ENCODE assay signal across 29 cellular contexts in the genomic region with DNA sequence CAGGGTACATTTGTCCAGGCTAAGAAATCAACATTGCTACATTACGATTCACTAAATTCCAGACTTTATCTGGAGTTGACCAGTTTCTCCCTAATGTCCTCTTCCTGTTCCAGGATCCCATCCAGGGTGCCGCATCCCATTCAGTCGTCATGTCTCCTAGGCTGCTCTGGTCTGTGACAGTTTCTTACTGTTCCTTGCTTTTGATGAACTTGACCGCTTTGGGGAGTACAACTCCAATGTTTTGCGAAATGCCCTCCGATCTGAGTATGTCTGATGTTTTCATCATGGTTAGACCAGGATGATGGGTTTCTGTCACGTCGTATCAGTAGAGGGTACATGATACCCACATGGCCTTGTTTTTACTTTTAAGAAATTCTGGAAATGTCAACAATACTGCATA.
"Had no signal": no experiment of that assay in that cellular context is flagged by ENCODE, and none has a peak within 500 bp of the region (broad histone marks: within the 10 kb centered on the region; RNA-seq: fewer than 3 reads in every experiment).

No MANE protein-coding gene starts in this region.

- H3K4me3 Mint-ChIP-seq: endodermal cell; mesothelial cell of epicardium; naive thymus-derived CD4-positive, alpha-beta T cell; nephron; neural progenitor cell; stimulated activated effector memory CD8-positive, alpha-beta T cell treated with anti-CD3 and anti-CD28 coated beads, Interleukin-12 subunit alpha, Interleukin-12 subunit beta, amount 100 ng/mL, for 72 hours; type B pancreatic cell had no signal

- H3K4me2 ChIP-seq: neural progenitor cell had no signal

- H3K9me3 Mint-ChIP-seq: endodermal cell; mesothelial cell of epicardium; naive thymus-derived CD4-positive, alpha-beta T cell; nephron; stimulated activated effector memory CD8-positive, alpha-beta T cell treated with anti-CD3 and anti-CD28 coated beads, Interleukin-12 subunit alpha, Interleukin-12 subunit beta, amount 100 ng/mL, for 72 hours; type B pancreatic cell had no signal

- H3K4me1 Mint-ChIP-seq: endodermal cell; mesothelial cell of epicardium; stimulated activated effector memory CD8-positive, alpha-beta T cell treated with anti-CD3 and anti-CD28 coated beads, Interleukin-12 subunit alpha, Interleukin-12 subunit beta, amount 100 ng/mL, for 72 hours had no signal

- ATAC-seq: esophagus mucosa; gastrocnemius medialis; left lung; mucosa of descending colon; right lobe of liver; stimulated activated effector memory CD8-positive, alpha-beta T cell treated with anti-CD3 and anti-CD28 coated beads, Interleukin-12 subunit alpha, Interleukin-12 subunit beta, amount 100 ng/mL, for 72 hours had no signal

- H3K36me3 ChIP-seq: gastrocnemius medialis, left lung, neural progenitor cell, ovary, right lobe of liver, stomach, thyroid gland had no signal

- FAIRE-seq: islet of Langerhans, small intestine had no signal

- H3K4me1 ChIP-seq: neural progenitor cell, thyroid gland had no signal

- H3K4me3 ChIP-seq: gastrocnemius medialis, left lung, mucosa of descending colon, neural progenitor cell, ovary, right lobe of liver, stomach, thyroid gland had no signal

- H3K36me3 Mint-ChIP-seq: mesothelial cell of epicardium; naive thymus-derived CD4-positive, alpha-beta T cell; neural progenitor cell; stimulated activated effector memory CD8-positive, alpha-beta T cell treated with anti-CD3 and anti-CD28 coated beads, Interleukin-12 subunit alpha, Interleukin-12 subunit beta, amount 100 ng/mL, for 72 hours; type B pancreatic cell had no signal

- DNase-seq: effector CD8-positive, alpha-beta T cell; endodermal cell; foreskin fibroblast; gastrocnemius medialis; head of caudate nucleus; left cardiac atrium; left lung; mesenchymal stem cell; naive thymus-derived CD4-positive, alpha-beta T cell; nucleus accumbens; ovary; retina; small intestine; stimulated activated CD4-positive, alpha-beta T cell treated with anti-CD3 and anti-CD28 coated beads, Interleukin-12 subunit alpha, Interleukin-12 subunit beta, amount 100 ng/mL, for 4 hours; stimulated activated CD4-positive, alpha-beta T cell treated with anti-CD3 and anti-CD28 coated beads, Interleukin-2, amount 100 ng/mL, for 24 hours; stimulated activated CD4-positive, alpha-beta T cell treated with anti-CD3 and anti-CD28 coated beads, Interleukin-4, amount 100 ng/mL, for 24 hours; stimulated activated naive CD4-positive, alpha-beta T cell treated with Interleukin-2 at 50 U/mL for 16 hours; stomach; thyroid gland had no signal

- H3K9ac ChIP-seq: neural progenitor cell had no signal

- H3K27me3 Mint-ChIP-seq: naive thymus-derived CD4-positive, alpha-beta T cell; type B pancreatic cell had no signal

- H3K27ac Mint-ChIP-seq: endodermal cell; mesothelial cell of epicardium; nephron; neural progenitor cell; stimulated activated effector memory CD8-positive, alpha-beta T cell treated with anti-CD3 and anti-CD28 coated beads, Interleukin-12 subunit alpha, Interleukin-12 subunit beta, amount 100 ng/mL, for 72 hours; type B pancreatic cell had no signal

- H3K9me3 ChIP-seq: gastrocnemius medialis, left lung, mucosa of descending colon, ovary, right lobe of liver, stomach, thyroid gland had no signal

- H3K27ac ChIP-seq: epithelial cell of prostate, gastrocnemius medialis, neural progenitor cell, ovary, right lobe of liver, stomach, thyroid gland had no signal

- H3K27me3 ChIP-seq: gastrocnemius medialis, neural progenitor cell, ovary, right lobe of liver, thyroid gland had no signal
